ENCODE assay signal across 8 cellular contexts in the genomic region with DNA sequence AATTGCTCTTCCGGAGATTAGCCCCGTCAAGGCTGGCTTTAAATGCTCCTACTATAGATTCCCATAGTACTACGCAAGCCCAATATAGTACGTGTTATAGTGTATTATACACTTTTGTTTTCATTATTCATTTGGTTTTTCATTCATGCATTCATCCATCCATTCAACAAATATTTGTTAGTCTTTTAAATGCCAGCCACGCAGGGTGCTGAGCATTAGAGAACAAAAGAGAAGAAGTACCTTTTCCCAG. TPM values are rescaled to one million over a fixed set of nuclear protein-coding genes. Genes with fewer than 3 reads are reported as not detected.
DNase-seq lines count a peak whose midpoint lies in the region; ATAC-seq and TF ChIP-seq lines count a peak whose summit lies in the region.

No MANE protein-coding gene starts in this region.

- H2AK5ac ChIP-seq in mesendoderm (ENCODE audit: low read length): no peak overlapping the region

- no peak overlapping the region for H2BK15ac ChIP-seq in mesendoderm (replicated peaks; ENCODE audit: low read depth)

- H3K27ac Mint-ChIP-seq in activated naive CD8-positive, alpha-beta T cell treated with anti-CD3 and anti-CD28 coated beads for 36 hours: no peak overlapping the region

- intact Hi-C loops in heart left ventricle (cut with DNase I) (loop anchor here in 2 of 10 donors (5.0 to 10.0 kb wide), 2 partner anchors 35 to 472 kb away; partner anchors contain the start of gene MTARC2 (in 1 of the 2)), Right ventricle myocardium inferior (cut with DNase I) (loop anchor here (5.0 kb wide), 1 partner anchor 255 kb away; the partner anchor contains the start of gene MARK1), mammary epithelial cell (cut with micrococcal nuclease) (loop anchor here (1.0 kb wide), 1 partner anchor 54 kb away; no protein-coding TSS in a partner anchor), vagina (cut with DNase I) (no loop called here)

- 5 to 13% (median 8%) methylated on average over 5 of the region's 5 CpGs for WGBS in heart left ventricle, 4 donors
- WGBS in mammary epithelial cell (ENCODE audit: low coverage, missing lambda C conversion rate): 6% methylated on average over 5 of the region's 5 CpGs
- WGBS in mesendoderm (ENCODE audit: extremely low coverage, insufficient coverage, low lambda C conversion rate): no CpG with 5 or more reads among the region's 5 CpGs

- TF ChIP-seq CTCF in heart left ventricle (IDR thresholded peaks at IDR 0.05) (no peak), mammary epithelial cell (conservative IDR thresholded peaks at IDR 0.05 in 1 of 2, IDR thresholded peaks at IDR 0.05 in 1 of 2; ENCODE audit: extremely low read depth in 1 of 2, insufficient read depth in 1 of 2, low read depth in 1 of 2, low read length in 2 of 2) (no peak), vagina (IDR thresholded peaks at IDR 0.05) (no peak)

- H3K4me3 ChIP-seq in heart left ventricle (peak overlapping the region; percentile 65 to 97 (median 92)), mammary epithelial cell (replicated peaks in 1 of 3; ENCODE audit: insufficient read depth in 1 of 3, low read depth in 2 of 3, low read length in 3 of 3) (peak overlapping the region; percentile 43 to 99 (median 76)), mesendoderm (ENCODE audit: low read length) (no peak overlapping the region), vagina (peak overlapping the region; percentile 85 to 89)

- DNase-seq in heart left ventricle (no peak), Right ventricle myocardium inferior (ENCODE audit: missing footprints) (no peak), mammary epithelial cell (no peak), mesendoderm (no peak), vagina (ENCODE audit: extremely low spot score in 2 of 2) (no peak)
- no peak for DNase-seq in activated CD4-positive, alpha-beta T cell treated with anti-CD3 and anti-CD28 coated beads for 48 hours
- no peak for DNase-seq in activated naive CD8-positive, alpha-beta T cell treated with anti-CD3 and anti-CD28 coated beads for 36 hours

- peak overlapping the region; percentile 99 for H2AFZ ChIP-seq in mammary epithelial cell (ENCODE audit: low read depth, low read length)

- no peak for TF ChIP-seq POLR2A in heart left ventricle (IDR thresholded peaks at IDR 0.05)
- no peak for TF ChIP-seq POLR2A in vagina (IDR thresholded peaks at IDR 0.05)

- no peak overlapping the region for H3K4ac ChIP-seq in mesendoderm (ENCODE audit: low read depth, low read length)

- ATAC-seq in heart left ventricle (no peak), Right ventricle myocardium inferior (no peak), GM18861 (IDR thresholded peaks at IDR 0.05; ENCODE audit: unreplicated experiment) (no peak)

- no peak overlapping the region for H3K9ac ChIP-seq in mammary epithelial cell (ENCODE audit: insufficient read depth, low read length)
- H3K9ac ChIP-seq in mesendoderm (ENCODE audit: low read length): peak overlapping the region; percentile 80

- in situ Hi-C loops in mammary epithelial cell (cut with MboI; ENCODE audit: low sequenced_read_pairs in 2 of 2): no loop called here

- H3K27ac ChIP-seq in heart left ventricle: peak overlapping the region; percentile 66 to 93 (median 88)
- H3K27ac ChIP-seq in mammary epithelial cell (ENCODE audit: insufficient read depth, low read depth, low read length): peak overlapping the region; percentile 48
- peak overlapping the region; percentile 71 for H3K27ac ChIP-seq in mesendoderm (ENCODE audit: low read depth, low read length)
- peak overlapping the region; percentile 85 for H3K27ac ChIP-seq in vagina

- no peak overlapping the region for H3K4me3 Mint-ChIP-seq in activated naive CD8-positive, alpha-beta T cell treated with anti-CD3 and anti-CD28 coated beads for 36 hours

- H3K56ac ChIP-seq in mesendoderm (ENCODE audit: low read length): peak overlapping the region; percentile 80

- no peaks in the 10 kb centered on the region for H3K9me3 Mint-ChIP-seq in activated naive CD8-positive, alpha-beta T cell treated with anti-CD3 and anti-CD28 coated beads for 36 hours

- peaks cover 5% of the 10 kb centered on the region for H3K79me1 ChIP-seq in mesendoderm (ENCODE audit: low read length)

- H3K79me2 ChIP-seq in mammary epithelial cell (ENCODE audit: insufficient read depth, low read length) (peaks cover 43% of the 10 kb centered on the region), mesendoderm (ENCODE audit: control insufficient read depth, insufficient read depth, low read length) (peaks cover 29% of the 10 kb centered on the region)

- H3K4me1 Mint-ChIP-seq in activated naive CD8-positive, alpha-beta T cell treated with anti-CD3 and anti-CD28 coated beads for 36 hours: peaks cover 14% of the 10 kb centered on the region

- peak overlapping the region; percentile 93 for H4K5ac ChIP-seq in mesendoderm (ENCODE audit: low read length)

- H3K36me3 ChIP-seq in heart left ventricle (peaks cover 0 to 17% (median 2%) of the 10 kb centered on the region in 9 donors), mammary epithelial cell (ENCODE audit: insufficient read depth, low read length) (peaks cover 2% of the 10 kb centered on the region), mesendoderm (ENCODE audit: control insufficient read depth, insufficient read depth, low read length) (peaks cover 1% of the 10 kb centered on the region), vagina (no peaks in the 10 kb centered on the region)

- no peaks in the 10 kb centered on the region for H4K20me1 ChIP-seq in mammary epithelial cell (ENCODE audit: insufficient read depth, low read length)

- H3K9me3 ChIP-seq in heart left ventricle: no peaks in the 10 kb centered on the region
- no peaks in the 10 kb centered on the region for H3K9me3 ChIP-seq in mammary epithelial cell (replicated peaks; ENCODE audit: insufficient read depth, low read length)
- H3K9me3 ChIP-seq in vagina: no peaks in the 10 kb centered on the region

- H3K23ac ChIP-seq in mesendoderm (ENCODE audit: low read length): no peak overlapping the region

- peaks cover 0 to 34% (median 16%) of the 10 kb centered on the region in 12 donors for H3K4me1 ChIP-seq in heart left ventricle
- peaks cover 12% of the 10 kb centered on the region for H3K4me1 ChIP-seq in mammary epithelial cell (ENCODE audit: insufficient read depth, low read length)
- peaks cover 10% of the 10 kb centered on the region for H3K4me1 ChIP-seq in mesendoderm (ENCODE audit: control insufficient read depth, low read depth, low read length)
- H3K4me1 ChIP-seq in vagina: peaks cover 26% of the 10 kb centered on the region

- peak overlapping the region; percentile 66 for H3K18ac ChIP-seq in mesendoderm (ENCODE audit: low read length)

- H3K4me2 ChIP-seq in mammary epithelial cell (ENCODE audit: insufficient read depth, low read depth, low read length): peak overlapping the region; percentile 93
- peak overlapping the region; percentile 85 for H3K4me2 ChIP-seq in mesendoderm (ENCODE audit: low read length)

- H3K27me3 Mint-ChIP-seq in activated naive CD8-positive, alpha-beta T cell treated with anti-CD3 and anti-CD28 coated beads for 36 hours: peaks cover 9% of the 10 kb centered on the region

- H3K36me3 Mint-ChIP-seq in activated naive CD8-positive, alpha-beta T cell treated with anti-CD3 and anti-CD28 coated beads for 36 hours: peaks cover 14% of the 10 kb centered on the region

- BruUV-seq in mammary epithelial cell (replicated peaks; lab: Mats Ljungman, UMichigan): TSS peak; percentile 72

- CTCF ChIA-PET in mammary epithelial cell (lab: Charles Lee; ENCODE audit: low non-redundant PET): no interaction called here

- no peak overlapping the region for H4K8ac ChIP-seq in mesendoderm (ENCODE audit: low read depth, low read length)

- H2BK5ac ChIP-seq in mesendoderm (ENCODE audit: low read length): no peak overlapping the region

- dilution Hi-C loops in mammary epithelial cell (cut with HindIII; ENCODE audit: low sequenced_read_pairs): no loop called here

- H3K27me3 ChIP-seq in heart left ventricle: peaks cover 0 to 4% (median 0%) of the 10 kb centered on the region in 9 donors
- no peaks in the 10 kb centered on the region for H3K27me3 ChIP-seq in mammary epithelial cell (ENCODE audit: insufficient read depth, low read length)
- H3K27me3 ChIP-seq in mesendoderm (ENCODE audit: insufficient read depth, low read length, poor library complexity): no peaks in the 10 kb centered on the region
- no peaks in the 10 kb centered on the region for H3K27me3 ChIP-seq in vagina

- no peak overlapping the region for H2BK120ac ChIP-seq in mesendoderm (ENCODE audit: low read depth, low read length)

RNA-seq across cellular contexts. Expression of gene RAB3GAP2, which starts 0.5 kb away (rescaled TPM):
- total RNA-seq in heart left ventricle: 10 to 100 TPM; 13.8 to 39.3 (median 28.9) TPM
- polyA plus RNA-seq in heart left ventricle: 10 to 100 TPM in 1 of 2 donors, 1 to 10 TPM in 1; 6.5 to 11.7 TPM
- 22.1 TPM for total RNA-seq in Right ventricle myocardium inferior
- total RNA-seq in mammary epithelial cell: 10 to 100 TPM; 46.3 to 55.3 TPM
- 16.7 TPM for polyA plus RNA-seq in mammary epithelial cell
- polyA minus RNA-seq in mammary epithelial cell: 108 TPM
- polyA plus RNA-seq in mesendoderm (2013, experiment 1 of 2): 19.2 TPM
- polyA plus RNA-seq in mesendoderm (2013, experiment 2 of 2): 18.4 TPM
- total RNA-seq in vagina: 16.9 TPM
- 10 to 100 TPM; 51.0 to 55.9 TPM for total RNA-seq in activated naive CD8-positive, alpha-beta T cell treated with anti-CD3 and anti-CD28 coated beads for 36 hours
